ENCODE assay signal across 23 cellular contexts in the genomic region with DNA sequence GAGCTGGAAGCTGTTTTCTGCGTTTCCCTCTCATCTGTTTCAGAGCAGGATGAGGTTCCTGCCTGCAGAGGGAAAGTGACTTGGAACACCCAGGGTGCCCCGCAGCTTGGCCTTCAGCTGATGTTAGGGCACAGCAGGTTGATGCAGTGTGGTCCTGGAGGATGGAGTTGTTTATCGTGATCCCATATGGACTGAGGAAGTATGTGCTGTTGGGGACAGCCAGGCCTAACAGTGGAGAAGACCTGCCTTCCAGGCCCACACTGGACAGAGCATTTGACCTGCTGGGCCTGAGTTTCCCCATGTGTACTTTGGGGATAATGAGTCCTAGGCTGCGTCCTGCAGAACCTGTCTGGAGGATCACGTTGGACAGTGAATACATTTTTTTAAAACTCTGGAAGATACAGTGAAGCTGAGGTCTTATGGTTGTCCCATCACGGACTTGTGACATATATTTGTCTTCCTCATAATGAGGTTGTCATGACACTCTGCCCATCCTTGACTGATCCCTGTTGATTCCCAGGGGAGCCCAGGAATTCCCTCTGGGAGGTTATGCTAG. TPM values are rescaled to one million over a fixed set of nuclear protein-coding genes. Genes with fewer than 3 reads are reported as not detected.
DNase-seq lines count a peak whose midpoint lies in the region; ATAC-seq, FAIRE-seq and TF ChIP-seq lines count a peak whose summit lies in the region.
"Had no signal": no experiment of that assay in that cellular context is flagged by ENCODE, and none has a peak within 500 bp of the region (broad histone marks: within the 10 kb centered on the region; RNA-seq: fewer than 3 reads in every experiment).

No MANE protein-coding gene starts in this region.

- DNase-seq in HTR-8/SVneo (ENCODE audit: insufficient read length, low spot score) (no peak), left lobe of liver (ENCODE audit: low spot score) (peak; percentile 52), neuronal stem cell (ENCODE audit: low spot score) (no peak), OCI-LY7 (ENCODE audit: low spot score) (no peak), RCC 7860 (ENCODE audit: low spot score) (no peak)
- DNase-seq: C1 segment of cervical spinal cord; DND-41; NCI-H1436; NCI-H2029; NCI-H2171; NCI-H446 treated with DMSO at 0.1 percent for 48 hours; NK-92 treated with Interleukin-12 subunit alpha and Interleukin-12 subunit beta, amount 100 ng/mL, for 24 hours; OCI-M1; RPMI8226; SIG-M5 had no signal

- H3K27me3 ChIP-seq in BLaER1, result no peaks in the 10 kb centered on the region
- no peaks in the 10 kb centered on the region for H3K27me3 ChIP-seq in neuronal stem cell (ENCODE audit: control insufficient read depth in 3 of 3, insufficient read depth in 3 of 3, low read depth in 1 of 3, low read length in 3 of 3)

- no peak overlapping the region for H3K27ac ChIP-seq in BLaER1
- no peak overlapping the region for H3K27ac ChIP-seq in neuronal stem cell (replicated peaks; ENCODE audit: low read length)
- no peak overlapping the region for H3K27ac ChIP-seq in OCI-LY7 (ENCODE audit: low read depth, low read length, poor library complexity, severe bottlenecking)
- H3K27ac ChIP-seq: KMS-11 had no signal

- CTCF ChIA-PET in OCI-LY7 (lab: Charles Lee; ENCODE audit: unreplicated experiment), result no interaction called here

- intact Hi-C loops in OCI-LY7 (cut with micrococcal nuclease; ENCODE audit: unreplicated experiment), result no loop called here

- H3K4me1 ChIP-seq in BLaER1 (peaks cover 7% of the 10 kb centered on the region), neuronal stem cell (ENCODE audit: control insufficient read depth in 2 of 2, insufficient read depth in 1 of 2, low read depth in 1 of 2, low read length in 2 of 2) (peaks cover 0 to 12% of the 10 kb centered on the region in 2 donors), OCI-LY7 (ENCODE audit: insufficient read depth, low read length, poor library complexity, severe bottlenecking) (no peaks in the 10 kb centered on the region)
- H3K4me1 ChIP-seq: HAP-1 had no signal

- H4K8ac ChIP-seq in neuronal stem cell (ENCODE audit: low read depth, low read length), result no peak overlapping the region

- H3K36me3 ChIP-seq in BLaER1 (no peaks in the 10 kb centered on the region), neuronal stem cell (replicated peaks in 1 of 2; ENCODE audit: control insufficient read depth in 2 of 2, insufficient read depth in 2 of 2, low read length in 2 of 2) (no peaks in the 10 kb centered on the region), OCI-LY7 (ENCODE audit: insufficient read depth, low read length) (no peaks in the 10 kb centered on the region)
- H3K36me3 ChIP-seq: HAP-1 had no signal

- no peak overlapping the region for H2AFZ ChIP-seq in neuronal stem cell (ENCODE audit: low read length)
- H2AFZ ChIP-seq in OCI-LY7 (ENCODE audit: low read length), result no peak overlapping the region

- H2BK120ac ChIP-seq in neuronal stem cell (ENCODE audit: low read depth, low read length), result no peak overlapping the region

- H3K9ac ChIP-seq in BLaER1 (no peak overlapping the region), neuronal stem cell (ENCODE audit: low read depth, low read length, poor library complexity) (peak overlapping the region; percentile 24)
- H3K9ac ChIP-seq: KMS-11 had no signal

- no peak for TF ChIP-seq CTCF in OCI-LY7 (conservative IDR thresholded peaks at IDR 0.05; ENCODE audit: low read length)

- no peaks in the 10 kb centered on the region for H3K9me2 ChIP-seq in OCI-LY7 (ENCODE audit: insufficient read depth, low read length)

- H3K79me2 ChIP-seq in OCI-LY7 (ENCODE audit: insufficient read depth, low read depth, low read length), result no peaks in the 10 kb centered on the region

- no peak overlapping the region for H3K14ac ChIP-seq in neuronal stem cell (ENCODE audit: low read length)

- H3K4me3 ChIP-seq in BLaER1 (no peak overlapping the region), neuronal stem cell (ENCODE audit: low read length in 2 of 2) (no peak overlapping the region), OCI-LY7 (ENCODE audit: low read depth, low read length, poor library complexity, severe bottlenecking) (no peak overlapping the region)
- H3K4me3 ChIP-seq: HAP-1 had no signal

- H3K9me3 ChIP-seq in BLaER1 (no peaks in the 10 kb centered on the region), neuronal stem cell (replicated peaks in 1 of 2; ENCODE audit: control insufficient read depth in 2 of 2, insufficient read depth in 1 of 2, low read depth in 1 of 2, low read length in 2 of 2) (no peaks in the 10 kb centered on the region), OCI-LY7 (ENCODE audit: low read length) (no peaks in the 10 kb centered on the region)
- H3K9me3 ChIP-seq: HAP-1 had no signal

- no peak overlapping the region for H2BK15ac ChIP-seq in neuronal stem cell (ENCODE audit: low read length)

- H3K4me2 ChIP-seq in BLaER1, result peak overlapping the region; percentile 12; the same call in 1 of the 2 replicates
- H3K4me2 ChIP-seq in neuronal stem cell (ENCODE audit: insufficient read depth, low read length, poor library complexity, severe bottlenecking), result no peak overlapping the region
- no peak overlapping the region for H3K4me2 ChIP-seq in OCI-LY7 (ENCODE audit: low read length)
- H3K4me2 ChIP-seq: KMS-11 had no signal

- WGBS in neuronal stem cell (ENCODE audit: extremely low coverage in 2 of 2, insufficient read length in 2 of 2, insufficient replicate concordance in 1 of 2), 2 donors, result no CpG with 5 or more reads among the region's 6 CpGs

- no peak overlapping the region for H3K4ac ChIP-seq in neuronal stem cell (ENCODE audit: low read length)

- no peak overlapping the region for H3K23ac ChIP-seq in neuronal stem cell (ENCODE audit: low read depth, low read length, poor library complexity)

- H3K79me1 ChIP-seq in neuronal stem cell (ENCODE audit: low read depth, low read length), result no peaks in the 10 kb centered on the region

- FAIRE-seq in HTR-8/SVneo (lab: Jason Lieb, UNC) (peak; percentile 71), RCC 7860 (lab: Jason Lieb, UNC) (no peak)
- FAIRE-seq: A204.1, G401.6 had no signal

- ATAC-seq in left lobe of liver (peak; percentile 20), GM18873 (IDR thresholded peaks at IDR 0.05; ENCODE audit: low FRiP score, unreplicated experiment) (no peak), GM21825 (IDR thresholded peaks at IDR 0.05; ENCODE audit: unreplicated experiment) (no peak)

- H2AK5ac ChIP-seq in neuronal stem cell (ENCODE audit: low read depth, low read length), result no peak overlapping the region

- H4K91ac ChIP-seq in neuronal stem cell (ENCODE audit: low read depth, low read length, poor library complexity), result no peak overlapping the region

- POLR2A ChIA-PET in OCI-LY7 (lab: Charles Lee), result no interaction called here

- H2BK5ac ChIP-seq in neuronal stem cell (ENCODE audit: low read length), result no peak overlapping the region

- H2BK12ac ChIP-seq in neuronal stem cell (ENCODE audit: low read length), result no peak overlapping the region

- no TSS peak for BruUV-seq in OCI-LY7 (replicated peaks; lab: Mats Ljungman, UMichigan)

- no peaks in the 10 kb centered on the region for H4K20me1 ChIP-seq in BLaER1
- no peaks in the 10 kb centered on the region for H4K20me1 ChIP-seq in OCI-LY7 (ENCODE audit: insufficient read depth, low read length)

- H3K18ac ChIP-seq in neuronal stem cell (ENCODE audit: low read length), result peak overlapping the region; percentile 68

RNA-seq across cellular contexts. Expression of a gene that starts 9.1 kb away (rescaled TPM):
- total RNA-seq in left lobe of liver (not detected), OCI-LY7 (2022) (not detected in 2 replicates)
- not detected for polyA plus RNA-seq in neuronal stem cell (2013, experiment 1 of 2)
- polyA plus RNA-seq in neuronal stem cell (2013, experiment 2 of 2), result not detected
- total RNA-seq in OCI-LY7 (2014; rRNA removed; shearing (Covaris generic)), result not detected in 2 replicates
- total RNA-seq: M059J had no signal

RNA-seq across cellular contexts. Expression of a gene that starts 12.8 kb away (rescaled TPM):
- 17,840 TPM for total RNA-seq in left lobe of liver
- not detected for polyA plus RNA-seq in neuronal stem cell (2013, experiment 1 of 2)
- 0.03 TPM for polyA plus RNA-seq in neuronal stem cell (2013, experiment 2 of 2)
- not detected in 2 replicates for total RNA-seq in OCI-LY7 (2014; rRNA removed; shearing (Covaris generic))
- not detected in 2 replicates for total RNA-seq in OCI-LY7 (2022)

RNA-seq across cellular contexts. Expression of a gene that starts 52.5 kb away (rescaled TPM):
- total RNA-seq in left lobe of liver, result 155 TPM
- polyA plus RNA-seq in neuronal stem cell (2013, experiment 1 of 2), result not detected
- polyA plus RNA-seq in neuronal stem cell (2013, experiment 2 of 2), result not detected
- total RNA-seq in OCI-LY7 (2014; rRNA removed; shearing (Covaris generic)), result not detected in 2 replicates
- not detected in 2 replicates for total RNA-seq in OCI-LY7 (2022)

Comparison
In these comparisons a context has a peak if more than half of its experiments do, and no peak if none do; other contexts are left out.
1. RNA of a gene that starts 12.8 kb away (total RNA-seq): 17,840 TPM in left lobe of liver (single experiment); not detected in OCI-LY7; every median in the first group is over 1,000 times any median in the second.
2. RNA of a gene that starts 52.5 kb away (total RNA-seq): 155 TPM in left lobe of liver (single experiment); not detected in OCI-LY7; every median in the first group is over 100 times any median in the second.